1 cellular context compared by ENCODE assay signal in genomic region chr16:1929578-1930337, GRCh38.
A peak's percentile ranks its signal among the peaks of the same experiment; 100 is the strongest.
TF ChIP-seq lines count a peak whose summit lies in the region.

No MANE protein-coding gene starts in this region.

TF ChIP-seq in K562, 482 proteins besides CTCF, POLR2A, EP300 and RAD21 (continued from another document and continues in another):
- TF ChIP-seq, protein P1, sequence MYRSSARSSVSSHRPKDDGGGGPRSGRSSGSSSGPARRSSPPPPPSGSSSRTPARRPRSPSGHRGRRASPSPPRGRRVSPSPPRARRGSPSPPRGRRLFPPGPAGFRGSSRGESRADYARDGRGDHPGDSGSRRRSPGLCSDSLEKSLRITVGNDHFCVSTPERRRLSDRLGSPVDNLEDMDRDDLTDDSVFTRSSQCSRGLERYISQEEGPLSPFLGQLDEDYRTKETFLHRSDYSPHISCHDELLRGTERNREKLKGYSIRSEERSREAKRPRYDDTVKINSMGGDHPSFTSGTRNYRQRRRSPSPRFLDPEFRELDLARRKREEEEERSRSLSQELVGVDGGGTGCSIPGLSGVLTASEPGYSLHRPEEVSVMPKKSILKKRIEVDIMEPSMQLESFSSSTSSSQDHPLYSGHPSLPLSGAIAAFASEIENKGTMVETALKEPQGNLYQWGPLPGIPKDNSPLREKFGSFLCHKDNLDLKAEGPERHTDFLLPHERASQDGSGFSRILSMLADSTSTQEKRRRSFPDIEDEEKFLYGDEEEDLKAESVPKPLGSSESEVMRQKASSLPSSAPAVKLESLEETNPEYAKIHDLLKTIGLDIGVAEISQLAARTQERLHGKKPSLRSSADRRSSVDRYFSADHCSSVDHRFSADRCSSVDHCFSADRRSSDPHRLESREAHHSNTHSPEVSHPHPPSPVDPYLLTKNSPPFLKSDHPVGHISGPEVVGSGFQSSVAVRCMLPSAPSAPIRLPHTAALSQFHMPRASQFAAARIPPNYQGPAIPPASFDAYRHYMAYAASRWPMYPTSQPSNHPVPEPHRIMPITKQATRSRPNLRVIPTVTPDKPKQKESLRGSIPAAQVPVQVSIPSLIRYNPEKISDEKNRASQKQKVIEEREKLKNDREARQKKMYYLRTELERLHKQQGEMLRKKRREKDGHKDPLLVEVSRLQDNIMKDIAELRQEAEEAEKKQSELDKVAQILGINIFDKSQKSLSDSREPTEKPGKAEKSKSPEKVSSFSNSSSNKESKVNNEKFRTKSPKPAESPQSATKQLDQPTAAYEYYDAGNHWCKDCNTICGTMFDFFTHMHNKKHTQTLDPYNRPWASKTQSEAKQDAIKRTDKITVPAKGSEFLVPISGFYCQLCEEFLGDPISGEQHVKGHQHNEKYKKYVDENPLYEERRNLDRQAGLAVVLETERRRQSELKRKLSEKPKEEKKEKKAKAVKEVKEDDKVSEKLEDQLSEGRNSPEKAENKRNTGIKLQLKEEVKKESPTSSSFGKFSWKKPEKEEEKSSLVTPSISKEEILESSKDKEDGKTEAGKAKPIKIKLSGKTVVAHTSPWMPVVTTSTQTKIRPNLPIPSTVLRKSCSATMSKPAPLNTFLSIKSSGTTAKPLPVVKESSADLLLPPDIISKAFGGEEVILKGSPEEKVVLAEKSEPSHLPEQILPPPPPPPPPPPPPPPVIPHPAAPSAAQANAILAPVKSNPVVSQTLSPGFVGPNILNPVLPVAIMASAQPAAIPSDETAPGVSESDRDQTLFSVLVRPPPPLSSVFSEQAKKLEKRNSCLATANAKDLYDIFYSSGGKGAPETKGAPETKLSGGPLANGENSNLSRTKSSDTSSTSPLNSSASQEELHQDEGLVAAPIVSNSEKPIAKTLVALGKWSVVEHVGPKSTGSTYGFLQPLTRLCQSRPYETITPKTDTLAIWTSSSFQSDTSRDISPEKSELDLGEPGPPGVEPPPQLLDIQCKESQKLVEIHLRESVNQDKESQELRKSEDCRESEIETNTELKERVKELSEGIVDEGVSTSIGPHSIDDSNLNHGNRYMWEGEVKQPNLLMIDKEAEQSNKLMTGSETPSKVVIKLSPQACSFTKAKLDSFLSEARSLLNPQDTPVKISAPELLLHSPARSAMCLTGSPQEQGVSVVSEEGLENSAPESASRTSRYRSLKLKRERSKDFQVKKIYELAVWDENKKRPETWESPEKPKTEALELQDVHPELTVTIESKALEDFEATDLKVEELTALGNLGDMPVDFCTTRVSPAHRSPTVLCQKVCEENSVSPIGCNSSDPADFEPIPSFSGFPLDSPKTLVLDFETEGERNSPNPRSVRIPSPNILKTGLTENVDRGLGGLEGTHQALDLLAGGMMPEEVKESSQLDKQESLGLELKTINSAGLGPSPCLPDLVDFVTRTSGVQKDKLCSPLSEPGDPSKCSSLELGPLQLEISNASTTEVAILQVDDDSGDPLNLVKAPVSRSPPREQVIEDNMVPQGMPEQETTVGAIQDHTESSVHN (IDR thresholded peaks at IDR 0.05; ENCODE audit: borderline replicate concordance in 1 of 2, low read depth in 1 of 2): no peak
- TF ChIP-seq PML (IDR thresholded peaks at IDR 0.05; ENCODE audit: low read length) (no peak), CHD2 (IDR thresholded peaks at IDR 0.05; ENCODE audit: low read depth, low read length) (no peak), HMG20B (CRISPR knock-in tag; IDR thresholded peaks at IDR 0.05) (no peak), RNF219 (CRISPR knock-in tag; IDR thresholded peaks at IDR 0.05) (no peak), TCF15 (CRISPR knock-in tag; IDR thresholded peaks at IDR 0.05) (no peak), ZBTB34 (CRISPR knock-in tag; IDR thresholded peaks at IDR 0.05) (no peak), KLF16 (IDR thresholded peaks at IDR 0.05) (no peak), MEF2D (tag; conservative IDR thresholded peaks at IDR 0.05; ENCODE audit: low read depth) (no peak), ZBTB1 (CRISPR knock-in tag; IDR thresholded peaks at IDR 0.05; ENCODE audit: borderline replicate concordance, low read depth) (peak; percentile 45; the same call in 1 of the 2 replicates), SMARCA4 (IDR thresholded peaks at IDR 0.05) (no peak), STAT5B (CRISPR knock-in tag; IDR thresholded peaks at IDR 0.05) (no peak), ZNF24 (IDR thresholded peaks at IDR 0.05) (peak; percentile 53; the same call in 1 of the 2 replicates), GTF2F1 (IDR thresholded peaks at IDR 0.05; ENCODE audit: low read depth, low read length) (no peak), PHB (CRISPR knock-in tag; IDR thresholded peaks at IDR 0.05) (no peak), NCOA2 (IDR thresholded peaks at IDR 0.05; ENCODE audit: partially characterized antibody in 2 of 2) (no peak), NFE2 (IDR thresholded peaks at IDR 0.05; ENCODE audit: low read depth) (no peak), ZNF274 (IDR thresholded peaks at IDR 0.05; ENCODE audit: borderline replicate concordance, low read depth, low read length) (no peak), ELF4 (CRISPR knock-in tag; IDR thresholded peaks at IDR 0.05) (no peak), OTX1 (CRISPR knock-in tag; IDR thresholded peaks at IDR 0.05) (no peak), HMGXB4 (CRISPR knock-in tag; IDR thresholded peaks at IDR 0.05) (peak; percentile 97), MLLT1 (IDR thresholded peaks at IDR 0.05) (no peak), SIX5 (IDR thresholded peaks at IDR 0.05; ENCODE audit: borderline replicate concordance in 1 of 2, insufficient read depth in 1 of 2, low read depth in 1 of 2, low read length in 2 of 2) (no peak), ZNF146 (CRISPR knock-in tag; IDR thresholded peaks at IDR 0.05; ENCODE audit: unreplicated experiment) (no peak), ATF7 (IDR thresholded peaks at IDR 0.05) (peak; percentile 60), SRSF3 (IDR thresholded peaks at IDR 0.05; ENCODE audit: insufficient read depth, low read length) (no peak), SLC30A9 (CRISPR knock-in tag; IDR thresholded peaks at IDR 0.05) (no peak), ZSCAN29 (IDR thresholded peaks at IDR 0.05) (no peak), E4F1 (CRISPR knock-in tag; IDR thresholded peaks at IDR 0.05; ENCODE audit: borderline replicate concordance) (no peak), SREBF1 (IDR thresholded peaks at IDR 0.05; ENCODE audit: borderline replicate concordance, low read depth, low read length) (no peak), CXXC5 (CRISPR knock-in tag; IDR thresholded peaks at IDR 0.05) (peak; percentile 85), NELFE (IDR thresholded peaks at IDR 0.05; ENCODE audit: insufficient read depth, insufficient read length) (no peak), HMGN3 (IDR thresholded peaks at IDR 0.05; ENCODE audit: borderline replicate concordance, extremely low read depth, insufficient read length, low read depth, low read length) (peak; percentile 75), SNIP1 (IDR thresholded peaks at IDR 0.05; ENCODE audit: low read depth) (no peak), GATA2 (CRISPR knock-in tag; IDR thresholded peaks at IDR 0.05) (no peak)
- TF ChIP-seq, protein P2, sequence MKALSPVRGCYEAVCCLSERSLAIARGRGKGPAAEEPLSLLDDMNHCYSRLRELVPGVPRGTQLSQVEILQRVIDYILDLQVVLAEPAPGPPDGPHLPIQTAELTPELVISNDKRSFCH (CRISPR knock-in tag; IDR thresholded peaks at IDR 0.05): no peak
- TF ChIP-seq, protein P2 (tag; IDR thresholded peaks at IDR 0.05): peak; percentile 89
- TF ChIP-seq, protein P3, sequence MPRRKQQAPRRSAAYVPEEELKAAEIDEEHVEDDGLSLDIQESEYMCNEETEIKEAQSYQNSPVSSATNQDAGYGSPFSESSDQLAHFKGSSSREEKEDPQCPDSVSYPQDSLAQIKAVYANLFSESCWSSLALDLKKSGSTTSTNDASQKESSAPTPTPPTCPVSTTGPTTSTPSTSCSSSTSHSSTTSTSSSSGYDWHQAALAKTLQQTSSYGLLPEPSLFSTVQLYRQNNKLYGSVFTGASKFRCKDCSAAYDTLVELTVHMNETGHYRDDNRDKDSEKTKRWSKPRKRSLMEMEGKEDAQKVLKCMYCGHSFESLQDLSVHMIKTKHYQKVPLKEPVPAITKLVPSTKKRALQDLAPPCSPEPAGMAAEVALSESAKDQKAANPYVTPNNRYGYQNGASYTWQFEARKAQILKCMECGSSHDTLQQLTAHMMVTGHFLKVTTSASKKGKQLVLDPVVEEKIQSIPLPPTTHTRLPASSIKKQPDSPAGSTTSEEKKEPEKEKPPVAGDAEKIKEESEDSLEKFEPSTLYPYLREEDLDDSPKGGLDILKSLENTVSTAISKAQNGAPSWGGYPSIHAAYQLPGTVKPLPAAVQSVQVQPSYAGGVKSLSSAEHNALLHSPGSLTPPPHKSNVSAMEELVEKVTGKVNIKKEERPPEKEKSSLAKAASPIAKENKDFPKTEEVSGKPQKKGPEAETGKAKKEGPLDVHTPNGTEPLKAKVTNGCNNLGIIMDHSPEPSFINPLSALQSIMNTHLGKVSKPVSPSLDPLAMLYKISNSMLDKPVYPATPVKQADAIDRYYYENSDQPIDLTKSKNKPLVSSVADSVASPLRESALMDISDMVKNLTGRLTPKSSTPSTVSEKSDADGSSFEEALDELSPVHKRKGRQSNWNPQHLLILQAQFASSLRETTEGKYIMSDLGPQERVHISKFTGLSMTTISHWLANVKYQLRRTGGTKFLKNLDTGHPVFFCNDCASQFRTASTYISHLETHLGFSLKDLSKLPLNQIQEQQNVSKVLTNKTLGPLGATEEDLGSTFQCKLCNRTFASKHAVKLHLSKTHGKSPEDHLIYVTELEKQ (CRISPR knock-in tag; IDR thresholded peaks at IDR 0.05): no peak
